Comparison of ENCODE assay signal across 1 cellular context in genomic region chr9:136881691-136882108, GRCh38.
TF ChIP-seq lines count a peak whose summit lies in the region.

No MANE protein-coding gene starts in this region.

TF ChIP-seq in HCT116, 20 proteins besides CTCF, POLR2A, EP300 and RAD21 (continued from another document):
- no peak for TF ChIP-seq MAX (IDR thresholded peaks at IDR 0.05)
- TF ChIP-seq ZNF274 (IDR thresholded peaks at IDR 0.05; ENCODE audit: low read depth, low read length): no peak
- TF ChIP-seq TCF7L2 (IDR thresholded peaks at IDR 0.05; ENCODE audit: borderline replicate concordance, extremely low read depth, insufficient read depth, insufficient read length): no peak
- no peak for TF ChIP-seq ELF1 (IDR thresholded peaks at IDR 0.05; ENCODE audit: borderline replicate concordance, low read depth)
- TF ChIP-seq EZH2 (IDR thresholded peaks at IDR 0.05): no peak
- no peak for TF ChIP-seq JUND (IDR thresholded peaks at IDR 0.05)
- TF ChIP-seq FOSL1 (IDR thresholded peaks at IDR 0.05; ENCODE audit: low read depth): no peak
- no peak for TF ChIP-seq CEBPB (IDR thresholded peaks at IDR 0.05; ENCODE audit: low read depth)
- no peak for TF ChIP-seq ZFX (IDR thresholded peaks at IDR 0.05)
